ENCODE assay signal across 26 cellular contexts in the genomic region with DNA sequence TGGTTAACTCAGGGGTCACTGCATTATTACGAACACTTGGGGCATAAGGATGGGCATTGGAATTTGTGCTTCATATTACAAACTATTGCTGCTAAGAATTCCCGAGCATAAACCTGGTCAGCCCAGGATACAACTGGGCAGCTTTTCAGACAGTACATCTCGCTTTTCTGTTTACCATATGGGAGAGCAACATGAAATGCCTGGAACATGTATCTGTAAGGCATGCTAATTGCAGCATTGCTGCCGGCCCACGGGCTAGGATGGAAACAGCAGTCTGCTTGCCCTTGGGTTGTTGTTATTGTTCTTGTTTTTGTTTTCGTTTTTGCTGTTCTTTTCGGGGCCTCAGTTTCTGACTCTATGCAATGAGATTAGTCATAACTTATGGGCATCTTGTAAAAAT.
"Had no signal": no experiment of that assay in that cellular context is flagged by ENCODE, and none has a peak within 500 bp of the region (broad histone marks: within the 10 kb centered on the region; RNA-seq: fewer than 3 reads in every experiment).

No MANE protein-coding gene starts in this region.

- H3K27me3 ChIP-seq: heart left ventricle, left lung, right atrium auricular region, right lobe of liver, suprapubic skin, tibial artery, upper lobe of left lung had no signal

- H3K4me1 ChIP-seq: left lung, lower lobe of right lung, parathyroid adenoma, right lobe of liver, upper lobe of left lung had no signal

- H3K9me3 Mint-ChIP-seq: immature natural killer cell; naive B cell; natural killer cell; stimulated activated naive B cell treated with anti-CD40 and anti-IgM and Interleukin-4, amounts not matched to agents 10 μg/mL and 1 μg/mL and 100 μg/mL, for 72 hours had no signal

- H3K27me3 Mint-ChIP-seq: naive B cell, progenitor cell of endocrine pancreas had no signal

- H3K4me3 ChIP-seq: heart left ventricle, left lung, lower lobe of right lung, right atrium auricular region, right lobe of liver, suprapubic skin, thoracic aorta, tibial artery, upper lobe of left lung had no signal

- ATAC-seq: heart left ventricle; left colon; left lung; lower lobe of right lung; natural killer cell; right lobe of liver; stimulated activated naive CD8-positive, alpha-beta T cell treated with anti-CD3 and anti-CD28 coated beads, Interleukin-15, Interleukin-2, amounts not matched to agents 100 U/mL and 50 U/mL, for 24 hours had no signal

- H3K4me1 Mint-ChIP-seq: immature natural killer cell, natural killer cell had no signal

- H3K36me3 ChIP-seq: heart left ventricle, left lung, lower lobe of right lung, right atrium auricular region, right lobe of liver, suprapubic skin, thoracic aorta, tibial artery, upper lobe of left lung had no signal

- H3K27ac Mint-ChIP-seq: immature natural killer cell; naive B cell; natural killer cell; progenitor cell of endocrine pancreas; stimulated activated naive B cell treated with anti-CD40 and anti-IgM and Interleukin-4, amounts not matched to agents 10 μg/mL and 1 μg/mL and 100 μg/mL, for 72 hours had no signal

- H3K9ac ChIP-seq: parathyroid adenoma had no signal

- H3K79me2 ChIP-seq: parathyroid adenoma had no signal

- DNase-seq: heart left ventricle; hypothalamus; immature natural killer cell; kidney; left colon; left lung; lower lobe of right lung; mammary epithelial cell; mesenchymal stem cell; naive B cell; natural killer cell; nucleus accumbens; right lobe of liver; stimulated activated CD4-positive, alpha-beta T cell treated with anti-CD3 and anti-CD28 coated beads, Interleukin-12 subunit alpha, Interleukin-12 subunit beta, amount 100 ng/mL, for 4 hours; stimulated activated CD4-positive, alpha-beta T cell treated with anti-CD3 and anti-CD28 coated beads, Interleukin-15, amount 100 ng/mL, for 24 hours; stimulated activated CD4-positive, alpha-beta T cell treated with anti-CD3 and anti-CD28 coated beads, Interleukin-2, amount 100 ng/mL, for 24 hours; stimulated activated CD4-positive, alpha-beta T cell treated with anti-CD3 and anti-CD28 coated beads, Interleukin-4, amount 100 ng/mL, for 1 hour; stimulated activated naive B cell treated with anti-CD40 and anti-IgM and Interleukin-4, amounts not matched to agents 10 μg/mL and 1 μg/mL and 100 μg/mL, for 72 hours; stimulated activated naive CD8-positive, alpha-beta T cell treated with anti-CD3 and anti-CD28 coated beads, Interleukin-15, Interleukin-2, amounts not matched to agents 100 U/mL and 50 U/mL, for 24 hours; upper lobe of left lung had no signal

- H2AFZ ChIP-seq: parathyroid adenoma had no signal

- H3K9me3 ChIP-seq: heart left ventricle, left lung, lower lobe of right lung, right atrium auricular region, right lobe of liver, suprapubic skin, thoracic aorta, tibial artery, upper lobe of left lung had no signal

- H3K36me3 Mint-ChIP-seq: immature natural killer cell; naive B cell; natural killer cell; stimulated activated naive B cell treated with anti-CD40 and anti-IgM and Interleukin-4, amounts not matched to agents 10 μg/mL and 1 μg/mL and 100 μg/mL, for 72 hours had no signal

- H3K4me3 Mint-ChIP-seq: immature natural killer cell; naive B cell; natural killer cell; stimulated activated naive B cell treated with anti-CD40 and anti-IgM and Interleukin-4, amounts not matched to agents 10 μg/mL and 1 μg/mL and 100 μg/mL, for 72 hours had no signal

- H3K27ac ChIP-seq: heart left ventricle, left lung, lower lobe of right lung, parathyroid adenoma, right atrium auricular region, right lobe of liver, suprapubic skin, thoracic aorta, tibial artery, upper lobe of left lung had no signal
